8 cellular contexts compared by ENCODE assay signal in genomic region chr4:48905363-48906015, GRCh38. TPM values are rescaled to one million over a fixed set of nuclear protein-coding genes. Genes with fewer than 3 reads are reported as not detected.
DNase-seq lines count a peak whose midpoint lies in the region; ATAC-seq lines count a peak whose summit lies in the region.

No MANE protein-coding gene starts in this region.

- no peaks in the 10 kb centered on the region for H3K27me3 Mint-ChIP-seq in activated CD4-positive, alpha-beta T cell treated with anti-CD3 and anti-CD28 coated beads for 36 hours
- H3K27me3 Mint-ChIP-seq in T-helper 17 cell = no peaks in the 10 kb centered on the region

- no peaks in the 10 kb centered on the region for H3K9me3 ChIP-seq in T-helper 17 cell (ENCODE audit: control insufficient read depth, low read length, poor library complexity, severe bottlenecking)

- CTCF ChIA-PET in activated CD4-positive, alpha-beta T cell treated with anti-CD3 and anti-CD28 coated beads for 36 hours (lab: Charles Lee) = interaction anchor here (0.6 kb wide), 1 partner anchor 348 kb away, joined by 3 read pairs; no protein-coding TSS in a partner anchor

- ATAC-seq in activated CD4-positive, alpha-beta T cell treated with anti-CD3 and anti-CD28 coated beads for 36 hours = no peak
- ATAC-seq in T-helper 17 cell (no peak), GM21526 (IDR thresholded peaks at IDR 0.05; ENCODE audit: low FRiP score, unreplicated experiment) (no peak)
- no peak for ATAC-seq in stimulated activated effector memory CD8-positive, alpha-beta T cell treated with anti-CD3 and anti-CD28 coated beads, Interleukin-12 subunit alpha, Interleukin-12 subunit beta, amount 100 ng/mL, for 72 hours

- peaks cover 55% of the 10 kb centered on the region for H3K4me1 Mint-ChIP-seq in activated CD4-positive, alpha-beta T cell treated with anti-CD3 and anti-CD28 coated beads for 36 hours
- peaks cover 37% of the 10 kb centered on the region for H3K4me1 Mint-ChIP-seq in T-helper 17 cell
- H3K4me1 Mint-ChIP-seq in stimulated activated effector memory CD8-positive, alpha-beta T cell treated with anti-CD3 and anti-CD28 coated beads, Interleukin-12 subunit alpha, Interleukin-12 subunit beta, amount 100 ng/mL, for 72 hours = peaks cover 40% of the 10 kb centered on the region

- peak overlapping the region; percentile 85 for H3K4me3 Mint-ChIP-seq in activated CD4-positive, alpha-beta T cell treated with anti-CD3 and anti-CD28 coated beads for 36 hours
- H3K4me3 Mint-ChIP-seq in T-helper 17 cell = peak overlapping the region; percentile 99
- peak overlapping the region; percentile 94 for H3K4me3 Mint-ChIP-seq in stimulated activated effector memory CD8-positive, alpha-beta T cell treated with anti-CD3 and anti-CD28 coated beads, Interleukin-12 subunit alpha, Interleukin-12 subunit beta, amount 100 ng/mL, for 72 hours

- peak overlapping the region; percentile 56 for H3K4me3 ChIP-seq in iPS-11a (ENCODE audit: low read depth, low read length)

- POLR2A ChIA-PET in activated CD4-positive, alpha-beta T cell treated with anti-CD3 and anti-CD28 coated beads for 36 hours (lab: Charles Lee) = no interaction called here

- H3K27ac Mint-ChIP-seq in activated CD4-positive, alpha-beta T cell treated with anti-CD3 and anti-CD28 coated beads for 36 hours = peak overlapping the region; percentile 65
- peak overlapping the region; percentile 93 for H3K27ac Mint-ChIP-seq in T-helper 17 cell
- peak overlapping the region; percentile 99 for H3K27ac Mint-ChIP-seq in stimulated activated effector memory CD8-positive, alpha-beta T cell treated with anti-CD3 and anti-CD28 coated beads, Interleukin-12 subunit alpha, Interleukin-12 subunit beta, amount 100 ng/mL, for 72 hours

- no peak for DNase-seq in activated CD4-positive, alpha-beta T cell treated with anti-CD3 and anti-CD28 coated beads for 36 hours
- DNase-seq in activated CD4-positive, alpha-beta T cell treated with anti-CD3 and anti-CD28 coated beads, Interleukin-2, amount 50 U/mL, for 48 hours = no peak
- DNase-seq in T-helper 17 cell = no peak
- DNase-seq in stimulated activated effector memory CD8-positive, alpha-beta T cell treated with anti-CD3 and anti-CD28 coated beads, Interleukin-12 subunit alpha, Interleukin-12 subunit beta, amount 100 ng/mL, for 72 hours (ENCODE audit: low spot score in 2 of 2) = no peak
- no peak for DNase-seq in NOMO-1 treated with dmso at 0.1 percent for 144 hours (lab: John Stamatoyannopoulos, UW; ENCODE audit: unreplicated experiment)
- no peak for DNase-seq in globus pallidus (ENCODE audit: low spot score)

- peaks cover 25% of the 10 kb centered on the region for H3K36me3 Mint-ChIP-seq in activated CD4-positive, alpha-beta T cell treated with anti-CD3 and anti-CD28 coated beads for 36 hours (ENCODE audit: low read depth)
- peaks cover 15% of the 10 kb centered on the region for H3K36me3 Mint-ChIP-seq in T-helper 17 cell (ENCODE audit: low read depth)
- peaks cover 37% of the 10 kb centered on the region for H3K36me3 Mint-ChIP-seq in stimulated activated effector memory CD8-positive, alpha-beta T cell treated with anti-CD3 and anti-CD28 coated beads, Interleukin-12 subunit alpha, Interleukin-12 subunit beta, amount 100 ng/mL, for 72 hours

- intact Hi-C loops in activated CD4-positive, alpha-beta T cell treated with anti-CD3 and anti-CD28 coated beads for 36 hours (cut with DNase I, micrococcal nuclease) = loop anchor here (1.0 to 10.0 kb wide), 8 partner anchors 53 to 563 kb away; partner anchors contain the start of genes FRYL (in 2 of the 2), SLAIN2 (in 2 of the 2) and OCIAD1 (in 1 of the 2)

- no peaks in the 10 kb centered on the region for H3K9me3 Mint-ChIP-seq in activated CD4-positive, alpha-beta T cell treated with anti-CD3 and anti-CD28 coated beads for 36 hours (ENCODE audit: low read depth)
- H3K9me3 Mint-ChIP-seq in stimulated activated effector memory CD8-positive, alpha-beta T cell treated with anti-CD3 and anti-CD28 coated beads, Interleukin-12 subunit alpha, Interleukin-12 subunit beta, amount 100 ng/mL, for 72 hours = no peaks in the 10 kb centered on the region

RNA-seq across cellular contexts. Expression of gene OCIAD2, which starts 1.1 kb away (rescaled TPM):
- 10 to 100 TPM; 83.6 to 97.4 TPM for total RNA-seq in activated CD4-positive, alpha-beta T cell treated with anti-CD3 and anti-CD28 coated beads for 36 hours
- 10 to 100 TPM; 54.1 to 61.9 TPM for total RNA-seq in T-helper 17 cell
